In the genomic region with DNA sequence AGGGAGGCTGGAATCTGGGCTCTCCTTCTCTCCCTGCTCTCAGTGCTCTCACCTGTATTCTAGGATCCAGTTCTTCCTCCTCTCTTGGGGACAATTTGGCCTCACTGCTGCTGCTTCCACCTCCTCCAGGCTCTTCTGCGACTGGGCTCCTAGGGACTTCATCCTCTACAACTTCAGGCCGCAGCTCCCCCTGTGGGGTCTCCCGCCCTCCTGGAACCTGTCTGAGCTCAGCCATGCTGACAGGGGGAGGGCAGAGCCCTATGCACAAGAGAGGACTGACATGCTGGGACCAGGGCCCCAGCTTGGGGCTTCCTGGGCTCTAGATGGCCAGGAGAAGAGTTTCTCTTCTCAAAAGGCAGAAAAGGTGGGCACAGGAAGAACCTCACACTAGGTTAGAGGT, we compare ENCODE assay signal across 8 cellular contexts. TPM values are rescaled to one million over a fixed set of nuclear protein-coding genes. Genes with fewer than 3 reads are reported as not detected.
DNase-seq lines count a peak whose midpoint lies in the region; ATAC-seq and TF ChIP-seq lines count a peak whose summit lies in the region.

No MANE protein-coding gene starts in this region.

- H3K4me1 ChIP-seq in esophagus (ENCODE audit: control insufficient read depth in 2 of 2, insufficient read depth in 2 of 2, low read length in 1 of 2) (peaks cover 4 to 14% of the 10 kb centered on the region in 2 donors), ovary (ENCODE audit: insufficient read depth) (peaks cover 23% of the 10 kb centered on the region)

- peaks cover 30% of the 10 kb centered on the region for H3K36me3 Mint-ChIP-seq in Calu3 (ENCODE audit: insufficient read depth, unreplicated experiment)

- H3K4me3 ChIP-seq in esophagus (ENCODE audit: low read depth in 1 of 2, low read length in 2 of 2) (peak overlapping the region; percentile 82 to 88), ovary (peak overlapping the region; percentile 85)

- H3K4me1 Mint-ChIP-seq in Calu3 (ENCODE audit: low read depth, unreplicated experiment) = peaks cover 36% of the 10 kb centered on the region

- TF ChIP-seq EP300 in ovary (IDR thresholded peaks at IDR 0.05) = no peak

- H3K27ac Mint-ChIP-seq in Calu3 (ENCODE audit: unreplicated experiment) = peak overlapping the region; percentile 93

- H3K36me3 ChIP-seq in esophagus (ENCODE audit: control insufficient read depth in 2 of 2, insufficient read depth in 2 of 2, low read length in 1 of 2) (peaks cover 0 to 10% of the 10 kb centered on the region in 2 donors), ovary (no peaks in the 10 kb centered on the region)

- no peaks in the 10 kb centered on the region for H3K27me3 Mint-ChIP-seq in Calu3 (ENCODE audit: unreplicated experiment)

- 87 to 92% methylated on average over 3 of the region's 3 CpGs for WGBS in esophagus, 2 donors
- WGBS in ovary, 3 donors = 85 to 89% (median 89%) methylated on average over 3 of the region's 3 CpGs

- intact Hi-C loops in Calu3 (cut with micrococcal nuclease; ENCODE audit: unreplicated experiment) (no loop called here), ovary (cut with DNase I) (no loop called here)

- H3K27me3 ChIP-seq in esophagus (ENCODE audit: control insufficient read depth in 1 of 2, insufficient read depth in 2 of 2, low read length in 2 of 2) (no peaks in the 10 kb centered on the region), ovary (no peaks in the 10 kb centered on the region)

- H3K27ac ChIP-seq in esophagus (ENCODE audit: low read depth in 2 of 2, low read length in 1 of 2) (peak overlapping the region in 1 of 2 donors; percentile 98), ovary (no peak overlapping the region)

- no peaks in the 10 kb centered on the region for H3K9me3 Mint-ChIP-seq in Calu3 (ENCODE audit: low read depth, unreplicated experiment)

- BruUV-seq in Calu3 (replicated peaks; lab: Mats Ljungman, UMichigan) = no TSS peak

- ATAC-seq in HG02938 (IDR thresholded peaks at IDR 0.05; ENCODE audit: unreplicated experiment) = no peak
- ATAC-seq in GM21381 (IDR thresholded peaks at IDR 0.05; ENCODE audit: unreplicated experiment) = no peak

- H3K9me3 ChIP-seq in esophagus (ENCODE audit: control insufficient read depth in 2 of 2, insufficient read depth in 1 of 2, low read depth in 1 of 2, low read length in 1 of 2) (no peaks in the 10 kb centered on the region), ovary (no peaks in the 10 kb centered on the region)

- TF ChIP-seq CTCF in Calu3 (IDR thresholded peaks at IDR 0.05; ENCODE audit: unreplicated experiment) (no peak), ovary (IDR thresholded peaks at IDR 0.05) (no peak)

- H3K4me3 Mint-ChIP-seq in Calu3 (ENCODE audit: low read depth, unreplicated experiment) = peak overlapping the region; percentile 84

- DNase-seq in Calu3 (no peak), RKO (ENCODE audit: low spot score) (peak; percentile 35), ovary (no peak), NCI-H2227 treated with DMSO at 0.1 percent for 48 hours (lab: John Stamatoyannopoulos, UW) (no peak), NCI-H69 (lab: John Stamatoyannopoulos, UW) (no peak)

- TF ChIP-seq POLR2A in ovary (IDR thresholded peaks at IDR 0.05) = no peak

- CTCF ChIA-PET in Calu3 (lab: Charles Lee) = interaction anchor here (0.6 to 3.4 kb wide), 2 partner anchors 14 to 19 kb away, joined by 8 to 21 read pairs; a partner anchor contains a TSS

RNA-seq across cellular contexts. Expression of a gene that starts 1.0 kb away (rescaled TPM):
- total RNA-seq in Calu3 (2022) = 25.3 and 27.1 TPM in 2 replicates
- polyA plus RNA-seq in esophagus = 10 to 100 TPM; 18.2 to 34.3 TPM
- 10 to 100 TPM in 6 of 7 donors, 1 to 10 TPM in 1; 9.4 to 16.8 (median 13.9) TPM for total RNA-seq in ovary
- 10 to 100 TPM in 1 of 2 donors, 1 to 10 TPM in 1; 8.1 to 13.8 TPM for polyA plus RNA-seq in ovary

RNA-seq across cellular contexts. Expression of a gene that starts 13.3 kb away (rescaled TPM):
- total RNA-seq in Calu3 (2022) = 28.3 and 28.7 TPM in 2 replicates
- polyA plus RNA-seq in esophagus = 10 to 100 TPM; 11.6 to 15.8 TPM
- 10 to 100 TPM; 15.1 to 29.5 (median 21.6) TPM for total RNA-seq in ovary
- 10 to 100 TPM in 1 of 2 donors, 1 to 10 TPM in 1; 7.3 to 10.8 TPM for polyA plus RNA-seq in ovary

RNA-seq across cellular contexts. Expression of a gene that starts 34.2 kb away (rescaled TPM):
- total RNA-seq in Calu3 (2022) (61.4 and 61.5 TPM in 2 replicates), ovary (10 to 100 TPM; 27.4 to 47.7 (median 35.4) TPM)
- polyA plus RNA-seq in esophagus (100 to 1,000 TPM in 1 of 2 donors, 10 to 100 TPM in 1; 36.3 to 120 TPM), ovary (10 to 100 TPM; 13.2 to 47.4 TPM)
